12 cellular contexts compared by ENCODE assay signal in genomic region chr10:116071453-116072148, GRCh38.
DNase-seq lines count a peak whose midpoint lies in the region; ATAC-seq and TF ChIP-seq lines count a peak whose summit lies in the region.
"Had no signal": no experiment of that assay in that cellular context is flagged by ENCODE, and none has a peak within 500 bp of the region (broad histone marks: within the 10 kb centered on the region; RNA-seq: fewer than 3 reads in every experiment).

No MANE protein-coding gene starts in this region.

- peak overlapping the region in 2 of 3 experiments; percentile 45 to 76 for H3K27ac Mint-ChIP-seq in nephron
- H3K27ac Mint-ChIP-seq: CD4-positive, CD25-positive, alpha-beta regulatory T cell; HFFc6 had no signal

- no peaks in the 10 kb centered on the region for H3K36me3 Mint-ChIP-seq in nephron (ENCODE audit: low read depth)
- H3K36me3 Mint-ChIP-seq: CD4-positive, CD25-positive, alpha-beta regulatory T cell had no signal

- no peaks in the 10 kb centered on the region for H3K27me3 Mint-ChIP-seq in nephron (ENCODE audit: low read depth)

- TF ChIP-seq CTCF in nephron (IDR thresholded peaks at IDR 0.05; ENCODE audit: unreplicated experiment in 3 of 3): no peak

- peaks cover 80% of the 10 kb centered on the region for H3K4me1 Mint-ChIP-seq in nephron
- H3K4me1 Mint-ChIP-seq: CD4-positive, CD25-positive, alpha-beta regulatory T cell had no signal

- ATAC-seq in left lobe of liver: peak; percentile 85
- ATAC-seq in GM18867 (IDR thresholded peaks at IDR 0.05; ENCODE audit: unreplicated experiment): no peak
- ATAC-seq in GM18861 (IDR thresholded peaks at IDR 0.05; ENCODE audit: unreplicated experiment): no peak

- peak; percentile 53 for DNase-seq in NCI-H2171 treated with DMSO at 0.1 percent for 48 hours (lab: John Stamatoyannopoulos, UW)
- no peak for DNase-seq in NCI-H2171 (lab: John Stamatoyannopoulos, UW)
- DNase-seq in left lobe of liver (ENCODE audit: low spot score): no peak
- no peak for DNase-seq in HT-29 (ENCODE audit: low spot score)
- DNase-seq: ACHN; CD4-positive, CD25-positive, alpha-beta regulatory T cell; DMS79; HCEC 1CT; HFFc6 had no signal

- H3K9me3 Mint-ChIP-seq in nephron: no peaks in the 10 kb centered on the region
- H3K9me3 Mint-ChIP-seq: CD4-positive, CD25-positive, alpha-beta regulatory T cell; HFFc6 had no signal

- H3K4me3 Mint-ChIP-seq in nephron: no peak overlapping the region
- H3K4me3 Mint-ChIP-seq: CD4-positive, CD25-positive, alpha-beta regulatory T cell; HFFc6 had no signal
